In genomic region chr10:112713411-112713810, GRCh38 we compare ENCODE assay signal across 28 cellular contexts.
DNase-seq lines count a peak whose midpoint lies in the region; ATAC-seq and TF ChIP-seq lines count a peak whose summit lies in the region.
"Had no signal": no experiment of that assay in that cellular context is flagged by ENCODE, and none has a peak within 500 bp of the region (broad histone marks: within the 10 kb centered on the region; RNA-seq: fewer than 3 reads in every experiment).

No MANE protein-coding gene starts in this region.

- H3K79me2 ChIP-seq in SK-N-SH (ENCODE audit: insufficient read depth), result no peaks in the 10 kb centered on the region

- TF ChIP-seq CTCF in SK-N-SH (IDR thresholded peaks at IDR 0.05) (no peak), epithelial cell of esophagus (IDR thresholded peaks at IDR 0.05; ENCODE audit: insufficient read depth, low read depth, low read length, missing control alignments) (no peak)

- H3F3A ChIP-seq in SK-N-SH (replicated peaks; ENCODE audit: insufficient read depth), result no peaks in the 10 kb centered on the region

- DNase-seq in EH (ENCODE audit: low read depth) (peak; percentile 51), SK-N-SH (no peak), epithelial cell of esophagus (ENCODE audit: low read depth) (peak; percentile 15), iris pigment epithelial cell (ENCODE audit: low read depth) (peak; percentile 81)
- DNase-seq in stimulated activated naive CD4-positive, alpha-beta T cell treated with Interleukin-2 at 50 U/mL for 16 hours (lab: John Stamatoyannopoulos, UW), result no peak
- DNase-seq: activated CD4-positive, alpha-beta memory T cell treated with anti-CD3 and anti-CD28 coated beads for 36 hours; activated CD8-positive, alpha-beta memory T cell treated with anti-CD3 and anti-CD28 coated beads, Interleukin-2, amount 50 U/mL, for 4 hours; activated naive CD4-positive, alpha-beta T cell; brain microvascular endothelial cell; cerebellar nuclear complex; DMS153; GM23248; KG1; kidney; left ventricle myocardium superior; MG63; NCI-H2029; NCI-H2227 treated with DMSO at 0.1 percent for 48 hours; NCI-H526; pancreas; stimulated activated naive B cell treated with anti-CD40 and anti-IgM and Interleukin-4, amounts not matched to agents 10 μg/mL and 1 μg/mL and 100 μg/mL, for 72 hours; upper lobe of right lung had no signal

- no peak for TF ChIP-seq RAD21 in SK-N-SH (IDR thresholded peaks at IDR 0.05; ENCODE audit: low read length)

- no peaks in the 10 kb centered on the region for H3K36me3 ChIP-seq in SK-N-SH (replicated peaks in 1 of 2; ENCODE audit: control insufficient read depth in 1 of 2, insufficient read depth in 2 of 2, low read length in 1 of 2)
- H3K36me3 ChIP-seq: brain microvascular endothelial cell, MG63, neural progenitor cell, pancreas, suprapubic skin, upper lobe of right lung had no signal

- no peak for ATAC-seq in GM18868 (IDR thresholded peaks at IDR 0.05; ENCODE audit: unreplicated experiment)
- ATAC-seq in GM19463 (IDR thresholded peaks at IDR 0.05; ENCODE audit: unreplicated experiment), result no peak
- ATAC-seq: left ventricle myocardium superior; pancreas; stimulated activated naive B cell treated with anti-CD40 and anti-IgM and Interleukin-4, amounts not matched to agents 10 μg/mL and 1 μg/mL and 100 μg/mL, for 72 hours; upper lobe of right lung had no signal

- no peaks in the 10 kb centered on the region; a peak in 2 of 4 replicates for H3K4me1 ChIP-seq in SK-N-SH (ENCODE audit: control insufficient read depth in 1 of 2, insufficient read depth in 2 of 2, low read depth in 1 of 2, low read length in 1 of 2)
- H3K4me1 ChIP-seq: pancreas, suprapubic skin, upper lobe of right lung had no signal

- no peak overlapping the region for H3K4me3 ChIP-seq in SK-N-SH (ENCODE audit: low read depth in 2 of 2, low read length in 1 of 2)
- no peak overlapping the region for H3K4me3 ChIP-seq in epithelial cell of esophagus (ENCODE audit: low read length)
- H3K4me3 ChIP-seq: GM23248, MG63, neural progenitor cell, pancreas, SK-N-MC, skin epidermis, suprapubic skin, upper lobe of right lung had no signal

- H4K20me1 ChIP-seq in SK-N-SH (ENCODE audit: insufficient read depth), result no peaks in the 10 kb centered on the region

- H3K4me2 ChIP-seq in SK-N-SH, result no peak overlapping the region
- H3K4me2 ChIP-seq: neural progenitor cell had no signal

- POLR2A ChIA-PET in SK-N-SH (lab: Yijun Ruan, JAX), result no interaction called here

- CTCF ChIA-PET in SK-N-SH (lab: Yijun Ruan, JAX), result no interaction called here

- no peaks in the 10 kb centered on the region for H3K9me3 ChIP-seq in SK-N-SH
- H3K9me3 ChIP-seq: MG63, pancreas, suprapubic skin, upper lobe of right lung had no signal

- H3K9me2 ChIP-seq in SK-N-SH, result no peaks in the 10 kb centered on the region

- H3K27ac ChIP-seq in SK-N-SH (ENCODE audit: low read depth in 2 of 2, low read length in 1 of 2), result no peak overlapping the region
- H3K27ac ChIP-seq: brain microvascular endothelial cell, GM23248, neural progenitor cell, pancreas, SK-N-MC, skin epidermis, suprapubic skin, upper lobe of right lung had no signal

- H3K9ac ChIP-seq in SK-N-SH, result no peak overlapping the region
- H3K9ac ChIP-seq: GM23248, neural progenitor cell had no signal

- no peak overlapping the region for H2AFZ ChIP-seq in SK-N-SH (ENCODE audit: low read depth)
- H2AFZ ChIP-seq: GM23248, neural progenitor cell had no signal

- TF ChIP-seq EP300 in SK-N-SH (IDR thresholded peaks at IDR 0.05; ENCODE audit: borderline replicate concordance in 1 of 2, low read depth in 1 of 2, low read length in 1 of 2), result no peak

- WGBS in SK-N-SH (ENCODE audit: low lambda C conversion rate), result 91% methylated on average over 2 of the region's 2 CpGs

- no peaks in the 10 kb centered on the region for H3K27me3 ChIP-seq in SK-N-SH (ENCODE audit: insufficient read depth)
- H3K27me3 ChIP-seq: brain microvascular endothelial cell, MG63, neural progenitor cell, pancreas, suprapubic skin, upper lobe of right lung had no signal

TF ChIP-seq in SK-N-SH, 30 proteins besides CTCF, POLR2A, EP300 and RAD21:
- TF ChIP-seq JUND (IDR thresholded peaks at IDR 0.05), result 0 out of 2 replicates have a peak, but pooled peaks have one; percentile 37
- TF ChIP-seq RXRA (IDR thresholded peaks at IDR 0.05; ENCODE audit: borderline replicate concordance, low read depth), result no peak
- no peak for TF ChIP-seq FOSL2 (IDR thresholded peaks at IDR 0.05; ENCODE audit: borderline replicate concordance, low read depth)
- no peak for TF ChIP-seq SMC3 (IDR thresholded peaks at IDR 0.05; ENCODE audit: low read depth, low read length)
- TF ChIP-seq TEAD4 (IDR thresholded peaks at IDR 0.05; ENCODE audit: borderline replicate concordance, insufficient read depth), result 0 out of 2 replicates have a peak, but pooled peaks have one; percentile 11
- TF ChIP-seq FOXM1 (IDR thresholded peaks at IDR 0.05; ENCODE audit: low read depth), result no peak
- TF ChIP-seq MAX (IDR thresholded peaks at IDR 0.05; ENCODE audit: low read depth), result no peak
- no peak for TF ChIP-seq SIN3A (IDR thresholded peaks at IDR 0.05; ENCODE audit: borderline replicate concordance, low read depth, low read length)
- TF ChIP-seq TCF12 (IDR thresholded peaks at IDR 0.05), result peak; percentile 46; the same call in 1 of the 2 replicates
- TF ChIP-seq MXI1 (IDR thresholded peaks at IDR 0.05; ENCODE audit: low read depth, low read length), result no peak
- no peak for TF ChIP-seq NFIC (IDR thresholded peaks at IDR 0.05; ENCODE audit: borderline replicate concordance)
- TF ChIP-seq FOXJ3 (CRISPR knock-in tag; IDR thresholded peaks at IDR 0.05), result no peak
- no peak for TF ChIP-seq RCOR1 (IDR thresholded peaks at IDR 0.05; ENCODE audit: low read length)
- no peak for TF ChIP-seq TAF1 (IDR thresholded peaks at IDR 0.05; ENCODE audit: borderline replicate concordance, low read depth, low read length)
- no peak for TF ChIP-seq ZBTB33 (IDR thresholded peaks at IDR 0.05; ENCODE audit: borderline replicate concordance, low read depth)
- no peak for TF ChIP-seq PBX3 (IDR thresholded peaks at IDR 0.05)
- TF ChIP-seq CHD2 (IDR thresholded peaks at IDR 0.05; ENCODE audit: low read length, partially characterized antibody), result no peak
- no peak for TF ChIP-seq RFX5 (IDR thresholded peaks at IDR 0.05; ENCODE audit: low read length)
TF ChIP-seq in SK-N-SH: peak in this region for 3.

Comparison
In these comparisons a context has a peak if more than half of its experiments do, and no peak if none do; other contexts are left out.
1. DNase-seq: peak in EH (single experiment), epithelial cell of esophagus (single experiment) and iris pigment epithelial cell (single experiment); none in SK-N-SH (single experiment) and stimulated activated naive CD4-positive, alpha-beta T cell treated with Interleukin-2 at 50 U/mL for 16 hours (single experiment).